20 cellular contexts compared by ENCODE assay signal in genomic region chr4:175703956-175704600, GRCh38.
"Had no signal": no experiment of that assay in that cellular context is flagged by ENCODE, and none has a peak within 500 bp of the region (broad histone marks: within the 10 kb centered on the region; RNA-seq: fewer than 3 reads in every experiment).

No MANE protein-coding gene starts in this region.

- H3K36me3 ChIP-seq: adrenal gland, stomach, vagina, WERI-Rb-1 had no signal

- H3K9me3 ChIP-seq: adrenal gland, testis, vagina had no signal

- H3K27me3 ChIP-seq: adrenal gland, stomach, testis, vagina had no signal

- DNase-seq: activated CD4-positive, alpha-beta T cell treated with anti-CD3 and anti-CD28 coated beads, Interleukin-2, amount 10 ng/mL, durations not matched to agents 7 days and 5 days; activated CD4-positive, CD25-positive, alpha-beta regulatory T cell treated with anti-CD3 and anti-CD28 coated beads, Interleukin-2, amount 50 U/mL, for 72 hours; activated CD8-positive, alpha-beta memory T cell treated with anti-CD3 and anti-CD28 coated beads for 24 hours; activated CD8-positive, alpha-beta memory T cell treated with anti-CD3 and anti-CD28 coated beads, Interleukin-2, amount 50 U/mL, for 4 hours; activated naive CD4-positive, alpha-beta T cell; activated T-cell treated with anti-CD3 and anti-CD28 coated beads, Interleukin-2, amount 50 U/mL, for 24 hours; adrenal gland; dermis blood vessel endothelial cell; effector memory CD4-positive, alpha-beta T cell; foreskin melanocyte; head of caudate nucleus; left ventricle myocardium superior; mammary epithelial cell; midbrain; right cardiac atrium; stomach; testis; WERI-Rb-1 had no signal

- H3K4me3 ChIP-seq: adrenal gland, stomach, testis, vagina had no signal

- H2AFZ ChIP-seq: parathyroid adenoma had no signal

- H3K9ac ChIP-seq: parathyroid adenoma had no signal

- H3K4me1 ChIP-seq: adrenal gland, parathyroid adenoma, stomach, testis, vagina had no signal

- H3K27ac ChIP-seq: adrenal gland, parathyroid adenoma, stomach, testis, vagina, WERI-Rb-1 had no signal
